Comparison of ENCODE assay signal across 13 cellular contexts in genomic region chr3:149247025-149247710, GRCh38. TPM values are rescaled to one million over a fixed set of nuclear protein-coding genes. Genes with fewer than 3 reads are reported as not detected.
DNase-seq lines count a peak whose midpoint lies in the region; ATAC-seq, FAIRE-seq and TF ChIP-seq lines count a peak whose summit lies in the region.
"Had no signal": no experiment of that assay in that cellular context is flagged by ENCODE, and none has a peak within 500 bp of the region (broad histone marks: within the 10 kb centered on the region; RNA-seq: fewer than 3 reads in every experiment).

No MANE protein-coding gene starts in this region.

- H3K23me2 ChIP-seq in H1 (ENCODE audit: low read depth, low read length), result no peaks in the 10 kb centered on the region; the same call in 1 of the 2 replicates

- POLR2A ChIA-PET in H1 (lab: Charles Lee; ENCODE audit: partially characterized antibody), result no interaction called here

- H2AK5ac ChIP-seq in H1 (ENCODE audit: low read depth, low read length), result no peak overlapping the region

- H2BK120ac ChIP-seq in H1 (replicated peaks; ENCODE audit: low read depth, low read length), result no peak overlapping the region

- peaks cover 0 to 10% (median under 1%) of the 10 kb centered on the region in 4 experiments; a peak in 2 of 7 replicates for H3K4me1 ChIP-seq in H1 (replicated peaks in 1 of 4; ENCODE audit: control insufficient read depth in 3 of 4, insufficient read depth in 4 of 4, low read length in 3 of 4)
- peaks cover 29% of the 10 kb centered on the region for H3K4me1 ChIP-seq in osteoblast (ENCODE audit: insufficient read depth, low read length)

- CTCF ChIA-PET in H1 (lab: Charles Lee; ENCODE audit: partially characterized antibody), result interaction anchor here (0.7 kb wide), 1 partner anchor 292 kb away, joined by 4 read pairs; no protein-coding TSS in a partner anchor

- no peak overlapping the region for H3K9ac ChIP-seq in H1 (replicated peaks in 1 of 4; ENCODE audit: extremely low read depth in 1 of 4, low read depth in 3 of 4, low read length in 3 of 4)

- H2BK15ac ChIP-seq in H1 (ENCODE audit: low read length), result no peak overlapping the region

- H3K18ac ChIP-seq in H1 (ENCODE audit: extremely low read depth, low read length), result peak overlapping the region; percentile 21; the same call in 1 of the 2 replicates

- H3K56ac ChIP-seq in H1 (replicated peaks; ENCODE audit: insufficient read length, low read depth, low read length), result no peak overlapping the region

- H3K4me2 ChIP-seq in H1 (ENCODE audit: insufficient read depth in 1 of 2, low read depth in 2 of 2, low read length in 2 of 2), result no peak overlapping the region
- peak overlapping the region; percentile 54 for H3K4me2 ChIP-seq in osteoblast (ENCODE audit: insufficient read depth, low read length)

- no peak overlapping the region for H2BK5ac ChIP-seq in H1 (ENCODE audit: low read depth, low read length)

- TF ChIP-seq POLR2A in NB4 (IDR thresholded peaks at IDR 0.05; ENCODE audit: extremely low read depth, insufficient read length) (no peak), H1 (IDR thresholded peaks at IDR 0.05; ENCODE audit: control extremely low read depth in 1 of 2, low read depth in 2 of 2, low read length in 2 of 2) (no peak)

- H4K91ac ChIP-seq in H1 (replicated peaks; ENCODE audit: insufficient read length, low read length), result peak overlapping the region; percentile 5

- WGBS in H1 (ENCODE audit: extremely low coverage in 1 of 2, insufficient coverage in 1 of 2, insufficient read length in 1 of 2, insufficient replicate concordance in 2 of 2, low coverage in 1 of 2, low lambda C conversion rate in 2 of 2, missing lambda C conversion rate in 1 of 2), 2 experiments, result 94% methylated on average over 6 of the region's 6 CpGs; no CpG with 5 or more reads in 1 of the 2 experiments

- FAIRE-seq in H1 (lab: Jason Lieb, UNC), result no peak
- FAIRE-seq: GM12892 had no signal

- H4K8ac ChIP-seq in H1 (ENCODE audit: extremely low read depth, insufficient read depth, low read length), result no peak overlapping the region

- H3K27ac ChIP-seq in H1 (ENCODE audit: low read depth, low read length) (no peak overlapping the region), osteoblast (ENCODE audit: low read depth, low read length) (peak overlapping the region; percentile 31)

- no peaks in the 10 kb centered on the region for H3K79me1 ChIP-seq in H1 (ENCODE audit: low read depth, low read length)

- TF ChIP-seq EP300 in H1 (IDR thresholded peaks at IDR 0.05; ENCODE audit: borderline replicate concordance in 1 of 2, low read depth in 2 of 2, low read length in 2 of 2), result no peak

- H2AFZ ChIP-seq in H1 (ENCODE audit: low read length) (no peak overlapping the region), osteoblast (ENCODE audit: low read length) (no peak overlapping the region)

- no peak overlapping the region for H3K14ac ChIP-seq in H1 (ENCODE audit: insufficient read length)

- TF ChIP-seq CTCF in NB4 (IDR thresholded peaks at IDR 0.05; ENCODE audit: low read depth, low read length) (no peak), H1 (IDR thresholded peaks at IDR 0.05; ENCODE audit: control extremely low read depth in 1 of 3, insufficient read depth in 1 of 3, low read depth in 1 of 3, low read length in 3 of 3) (no peak), osteoblast (IDR thresholded peaks at IDR 0.05; ENCODE audit: extremely low read depth, low read depth, low read length) (no peak)

- no peak overlapping the region for H2BK12ac ChIP-seq in H1 (ENCODE audit: low read depth, low read length)

- DNase-seq in DMS53 treated with DMSO at 0.1 percent for 48 hours (lab: John Stamatoyannopoulos, UW; ENCODE audit: unreplicated experiment), result peak; percentile 57
- DNase-seq in NB4 (ENCODE audit: low read depth), result peak; percentile 43
- DNase-seq in H1 (ENCODE audit: low read depth in 1 of 2, low spot score in 2 of 2), result no peak
- DNase-seq in osteoblast (ENCODE audit: insufficient read length, low spot score, missing footprints), result no peak
- no peak for DNase-seq in posterior vena cava (ENCODE audit: low spot score)
- no peak for DNase-seq in superior temporal gyrus (ENCODE audit: extremely low spot score)
- no peak for DNase-seq in NOMO-1 treated with DMSO at 0.1 percent for 48 hours (lab: John Stamatoyannopoulos, UW; ENCODE audit: unreplicated experiment)
- DNase-seq: cortex of kidney, NCI-H187 treated with DMSO at 0.1 percent for 48 hours had no signal

- no peak for TF ChIP-seq RAD21 in H1 (IDR thresholded peaks at IDR 0.05 in 1 of 2, conservative IDR thresholded peaks at IDR 0.05 in 1 of 2; ENCODE audit: low read depth in 2 of 2, low read length in 2 of 2)

- no peaks in the 10 kb centered on the region for H3K36me3 ChIP-seq in H1 (ENCODE audit: control insufficient read depth in 2 of 4, insufficient read depth in 4 of 4, low read length in 3 of 4)
- H3K36me3 ChIP-seq in osteoblast (ENCODE audit: insufficient read depth, low read length), result no peaks in the 10 kb centered on the region

- no peak overlapping the region for H4K5ac ChIP-seq in H1 (ENCODE audit: insufficient read length, low read depth, low read length)

- H3K4me3 ChIP-seq in NB4 (ENCODE audit: low read depth, low read length) (no peak overlapping the region), H1 (ENCODE audit: extremely low read depth in 1 of 4, insufficient read depth in 2 of 4, low read depth in 3 of 4, low read length in 4 of 4) (no peak overlapping the region), osteoblast (ENCODE audit: insufficient read depth, low read length) (peak overlapping the region; percentile 12)
- H3K4me3 ChIP-seq: skin epidermis had no signal

- 0 out of 2 replicates have a peak overlapping the region, but pooled peaks have one; percentile 36 for H2BK20ac ChIP-seq in H1 (ENCODE audit: low read length)

- ATAC-seq in activated CD4-positive, CD25-positive, alpha-beta regulatory T cell treated with anti-CD3 and anti-CD28 coated beads, Interleukin-2, amount 50 U/mL, for 24 hours, result no peak
- ATAC-seq: activated T-helper 17 cell treated with anti-CD3 and anti-CD28 coated beads, Interleukin-2, amount 50 U/mL, for 72 hours had no signal

- H3K9me3 ChIP-seq in H1 (ENCODE audit: insufficient read depth in 2 of 2, low read depth in 1 of 2, low read length in 1 of 2) (no peaks in the 10 kb centered on the region), osteoblast (ENCODE audit: low read depth, low read length) (no peaks in the 10 kb centered on the region)

- intact Hi-C loops in posterior vena cava (cut with DNase I), result no loop called here

- H3K27me3 ChIP-seq in H1 (replicated peaks in 1 of 4; ENCODE audit: control insufficient read depth in 3 of 4, extremely low read depth in 1 of 4, insufficient read depth in 3 of 4, low read length in 3 of 4) (peaks cover 0 to 5% (median 2%) of the 10 kb centered on the region in 4 experiments; a peak in 3 of 7 replicates), osteoblast (ENCODE audit: insufficient read depth, low read length) (no peaks in the 10 kb centered on the region)

- no peak overlapping the region for H3K23ac ChIP-seq in H1 (ENCODE audit: insufficient read length)

- no peaks in the 10 kb centered on the region for H3K79me2 ChIP-seq in H1 (ENCODE audit: control insufficient read depth in 1 of 2, insufficient read depth in 2 of 2, low read length in 2 of 2)
- no peaks in the 10 kb centered on the region for H3K79me2 ChIP-seq in osteoblast (ENCODE audit: insufficient read depth, low read length)

- H3K4ac ChIP-seq in H1 (replicated peaks; ENCODE audit: insufficient read length, low read depth, low read length), result no peak overlapping the region

- H4K20me1 ChIP-seq in H1 (replicated peaks in 1 of 2; ENCODE audit: control insufficient read depth in 1 of 2, insufficient read depth in 2 of 2, low read length in 2 of 2), result no peaks in the 10 kb centered on the region
- no peaks in the 10 kb centered on the region for H4K20me1 ChIP-seq in osteoblast (ENCODE audit: insufficient read depth, low read length)

TF ChIP-seq in H1, 55 proteins besides CTCF, POLR2A, EP300 and RAD21:
- TF ChIP-seq E2F6 (IDR thresholded peaks at IDR 0.05), result no peak
- no peak for TF ChIP-seq SP4 (IDR thresholded peaks at IDR 0.05; ENCODE audit: low read length)
- no peak for TF ChIP-seq BRCA1 (IDR thresholded peaks at IDR 0.05; ENCODE audit: low read depth, low read length)
- TF ChIP-seq CREB1 (IDR thresholded peaks at IDR 0.05), result no peak
- TF ChIP-seq NRF1 (IDR thresholded peaks at IDR 0.05; ENCODE audit: low read depth, low read length), result no peak
- TF ChIP-seq CHD2 (IDR thresholded peaks at IDR 0.05; ENCODE audit: low read length), result no peak
- TF ChIP-seq SIRT6 (IDR thresholded peaks at IDR 0.05; ENCODE audit: low read length), result no peak
- no peak for TF ChIP-seq ASH2L (IDR thresholded peaks at IDR 0.05; ENCODE audit: low read length)

RNA-seq across cellular contexts. Expression of gene CP, which starts 25.5 kb away (rescaled TPM):
- 2.1 and 2.6 TPM in 2 replicates for total RNA-seq in H1 (2021; fragmentation: NEBNext Ultra II Directional; extraction: Animal tissue kit (Norgen Biotek cat#: 25700))
- polyA plus RNA-seq in H1 (2011; rRNA removed), result 0.32 and 0.46 TPM in 2 replicates
- polyA plus RNA-seq in H1 (2011; cell fraction: cytosol; rRNA removed), result 0.97 TPM
- polyA plus RNA-seq in H1 (2011; cell fraction: nucleus; rRNA removed), result 1.0 TPM
- polyA plus RNA-seq in H1 (2012, experiment 1 of 2), result 0.78 to 2.9 TPM (median 1.2 TPM) in 4 replicates
- polyA plus RNA-seq in H1 (2012, experiment 2 of 2), result not detected
- 3.0 TPM for polyA plus RNA-seq in H1 (2013, experiment 1 of 2)
- 3.2 TPM for polyA plus RNA-seq in H1 (2013, experiment 2 of 2)
- 1.5 TPM in 2 replicates for polyA minus RNA-seq in H1 (2011; rRNA and poly(A)+ RNA removed)
- polyA minus RNA-seq in H1 (2011; cell fraction: cytosol; rRNA and poly(A)+ RNA removed), result not detected
- 5.9 TPM for polyA minus RNA-seq in H1 (2011; cell fraction: nucleus; rRNA and poly(A)+ RNA removed)
- 0.88 and 1.4 TPM in 2 replicates for total RNA-seq in osteoblast
- total RNA-seq in posterior vena cava, result 10 to 100 TPM; 13.7 to 41.3 TPM
- total RNA-seq: activated T-helper 17 cell treated with anti-CD3 and anti-CD28 coated beads, Interleukin-2, amount 50 U/mL, for 72 hours had no signal

Comparison
In these comparisons a context has a peak if more than half of its experiments do, and no peak if none do; other contexts are left out.
1. DNase-seq: peak in DMS53 treated with DMSO at 0.1 percent for 48 hours (single experiment) and NB4 (single experiment); none in H1 (0 of 2), osteoblast (single experiment), posterior vena cava (single experiment), superior temporal gyrus (single experiment) and NOMO-1 treated with DMSO at 0.1 percent for 48 hours (single experiment).